ENCODE assay signal across 27 cellular contexts in genomic region chr18:58112174-58112573, GRCh38.
"Had no signal": no experiment of that assay in that cellular context is flagged by ENCODE, and none has a peak within 500 bp of the region (broad histone marks: within the 10 kb centered on the region; RNA-seq: fewer than 3 reads in every experiment).

No MANE protein-coding gene starts in this region.

- H3K4me3 ChIP-seq: stomach, suprapubic skin, testis, thoracic aorta, thyroid gland, tibial artery, tibial nerve, transverse colon, upper lobe of left lung, upper lobe of right lung, uterus, vagina had no signal

- H3K4me1 ChIP-seq: suprapubic skin, testis, tibial artery, upper lobe of right lung, uterus, vagina had no signal

- DNase-seq: stimulated activated CD4-positive, alpha-beta T cell treated with anti-CD3 and anti-CD28 coated beads, Interleukin-2, amount 100 ng/mL, for 48 hours; stimulated activated CD4-positive, alpha-beta T cell treated with anti-CD3 and anti-CD28 coated beads, Interleukin-4, amount 100 ng/mL, for 1 hour; stimulated activated CD4-positive, alpha-beta T cell treated with anti-CD3 and anti-CD28 coated beads, Interleukin-4, amount 100 ng/mL, for 24 hours; stimulated activated CD4-positive, alpha-beta T cell treated with anti-CD3 and anti-CD28 coated beads, Interleukin-4, amount 100 ng/mL, for 4 hours; stimulated activated CD8-positive, alpha-beta memory T cell treated with anti-CD3 and anti-CD28 coated beads, Interleukin-4, amount 100 ng/mL, for 48 hours; stimulated activated naive B cell treated with anti-CD40 and anti-IgM and Interleukin-4, amounts not matched to agents 10 μg/mL and 1 μg/mL and 100 μg/mL, for 72 hours; stimulated activated naive CD4-positive, alpha-beta T cell; stimulated activated naive CD4-positive, alpha-beta T cell treated with Interleukin-2 at 50 U/mL for 16 hours; stimulated activated naive CD8-positive, alpha-beta T cell treated with anti-CD3 and anti-CD28 coated beads, Interleukin-15, amount 100 ng/mL, for 72 hours; stimulated activated naive CD8-positive, alpha-beta T cell treated with anti-CD3 and anti-CD28 coated beads, Interleukin-15, Interleukin-2, amounts not matched to agents 100 U/mL and 50 U/mL, for 24 hours; stomach; substantia nigra; testis; thyroid gland; tibial artery; transverse colon; trophoblast cell; upper lobe of left lung; upper lobe of right lung; uterus had no signal

- ATAC-seq: stimulated activated effector memory CD8-positive, alpha-beta T cell treated with anti-CD3 and anti-CD28 coated beads, Interleukin-12 subunit alpha, Interleukin-12 subunit beta, amount 100 ng/mL, for 72 hours; stimulated activated memory B cell treated with anti-CD40 and anti-IgM and Interleukin-4, amounts not matched to agents 10 μg/mL and 1 μg/mL and 100 μg/mL, for 72 hours; stimulated activated naive B cell treated with anti-CD40 and anti-IgM and Interleukin-4, amounts not matched to agents 10 μg/mL and 1 μg/mL and 100 μg/mL, for 72 hours; stimulated activated naive CD8-positive, alpha-beta T cell treated with anti-CD3 and anti-CD28 coated beads, Interleukin-15, amount 100 ng/mL, for 72 hours; stimulated activated naive CD8-positive, alpha-beta T cell treated with anti-CD3 and anti-CD28 coated beads, Interleukin-15, Interleukin-2, amounts not matched to agents 100 U/mL and 50 U/mL, for 24 hours; upper lobe of right lung had no signal

- H3K36me3 ChIP-seq: stomach, suprapubic skin, thoracic aorta, thyroid gland, tibial artery, tibial nerve, transverse colon, upper lobe of left lung, upper lobe of right lung, uterus, vagina had no signal

- H3K9me3 ChIP-seq: stomach, suprapubic skin, testis, thoracic aorta, thyroid gland, tibial artery, tibial nerve, transverse colon, upper lobe of left lung, upper lobe of right lung, uterus, vagina had no signal

- H3K27ac ChIP-seq: stomach, suprapubic skin, testis, thoracic aorta, thyroid gland, tibial artery, tibial nerve, transverse colon, upper lobe of right lung, uterus, vagina had no signal

- FAIRE-seq: urothelium cell line had no signal
